ENCODE assay signal across 26 cellular contexts in the genomic region with DNA sequence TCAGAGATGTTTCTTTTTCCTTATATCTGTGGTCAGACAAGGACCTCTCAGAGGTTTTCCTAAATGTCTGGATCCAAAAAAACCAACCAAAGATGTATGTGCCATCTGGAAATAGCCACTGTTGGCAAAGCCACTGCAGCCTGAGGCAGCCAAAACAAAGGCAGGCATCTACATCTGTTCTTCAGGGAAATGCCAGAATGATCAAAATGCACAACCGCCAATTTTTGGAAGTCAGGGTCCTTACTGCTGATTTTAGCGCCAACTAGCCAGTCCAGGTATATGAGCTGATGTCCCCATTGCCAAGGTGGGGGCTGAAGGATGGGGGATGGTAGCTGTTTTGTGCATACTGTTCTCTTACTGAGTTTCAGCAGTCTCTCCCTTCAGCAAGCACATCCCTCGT. TPM values are rescaled to one million over a fixed set of nuclear protein-coding genes. Genes with fewer than 3 reads are reported as not detected.
A peak's percentile ranks its signal among the peaks of the same experiment; 100 is the strongest.
DNase-seq lines count a peak whose midpoint lies in the region; ATAC-seq, FAIRE-seq and TF ChIP-seq lines count a peak whose summit lies in the region.
"Had no signal": no experiment of that assay in that cellular context is flagged by ENCODE, and none has a peak within 500 bp of the region (broad histone marks: within the 10 kb centered on the region; RNA-seq: fewer than 3 reads in every experiment).

No MANE protein-coding gene starts in this region.

- no peaks in the 10 kb centered on the region for H3K36me3 ChIP-seq in HepG2 (replicated peaks in 1 of 2; ENCODE audit: control insufficient read depth in 1 of 2, insufficient read depth in 2 of 2, low read length in 2 of 2)
- H3K36me3 ChIP-seq: BE2C; BLaER1 treated with 17β-estradiol and CSF1 and Interleukin-3, amounts not matched to agents 10 nM and 100 nM; HAP-1 had no signal

- H3K9me3 Mint-ChIP-seq in immature natural killer cell = peaks cover 0 to 5% (median 1%) of the 10 kb centered on the region in 6 donors
- H3K9me3 Mint-ChIP-seq: HFFc6 had no signal

- H3K4me1 Mint-ChIP-seq in immature natural killer cell = no peaks in the 10 kb centered on the region
- H3K4me1 Mint-ChIP-seq: CD14-positive monocyte; CD8-positive, alpha-beta memory T cell had no signal

- H3K9me3 ChIP-seq in HepG2 (ENCODE audit: low read length) = no peaks in the 10 kb centered on the region
- H3K9me3 ChIP-seq: A549, BE2C, HAP-1 had no signal

- no peak overlapping the region for H3K4me2 ChIP-seq in HepG2 (ENCODE audit: low read depth, low read length)
- H3K4me2 ChIP-seq: A549; BLaER1 treated with 17β-estradiol and CSF1 and Interleukin-3, amounts not matched to agents 10 nM and 100 nM had no signal

- peaks cover 0 to 5% (median 2%) of the 10 kb centered on the region in 3 donors for H3K27me3 Mint-ChIP-seq in immature natural killer cell (ENCODE audit: low read depth in 3 of 3)

- H3K79me2 ChIP-seq in HepG2 (ENCODE audit: insufficient read depth, low read length) = no peaks in the 10 kb centered on the region

- TF ChIP-seq EP300 in HepG2 (IDR thresholded peaks at IDR 0.05; ENCODE audit: low read depth in 2 of 2, low read length in 2 of 2) (no peak), HepG2 (CRISPR knock-in tag; IDR thresholded peaks at IDR 0.05; ENCODE audit: borderline replicate concordance) (no peak)

- H3K4me3 ChIP-seq in HepG2 (replicated peaks in 1 of 3; ENCODE audit: insufficient read depth in 1 of 3, low read depth in 2 of 3, low read length in 3 of 3) = no peak overlapping the region
- H3K4me3 ChIP-seq: A549; BLaER1 treated with 17β-estradiol and CSF1 and Interleukin-3, amounts not matched to agents 10 nM and 100 nM; GM12878; HAP-1 had no signal

- no peaks in the 10 kb centered on the region for H3K4me1 ChIP-seq in HepG2 (ENCODE audit: insufficient read depth, low read length)
- H3K4me1 ChIP-seq: A549; BE2C; BLaER1 treated with 17β-estradiol and CSF1 and Interleukin-3, amounts not matched to agents 10 nM and 100 nM; HAP-1 had no signal

- no peak for TF ChIP-seq POLR2A in HepG2 (IDR thresholded peaks at IDR 0.05; ENCODE audit: insufficient read depth in 1 of 2, low read depth in 2 of 2, low read length in 2 of 2)

- H3K4me3 Mint-ChIP-seq in immature natural killer cell = no peak overlapping the region
- H3K4me3 Mint-ChIP-seq: CD14-positive monocyte; CD4-positive, alpha-beta T cell; CD8-positive, alpha-beta memory T cell; HFFc6 had no signal

- no peak overlapping the region for H3K27ac ChIP-seq in HepG2 (ENCODE audit: extremely low read length, insufficient read depth, low read length)
- H3K27ac ChIP-seq: A549; BLaER1 treated with 17β-estradiol and CSF1 and Interleukin-3, amounts not matched to agents 10 nM and 100 nM had no signal

- H3K9ac ChIP-seq in HepG2 (ENCODE audit: insufficient read depth, low read depth, low read length) = no peak overlapping the region
- H3K9ac ChIP-seq: BLaER1 treated with 17β-estradiol and CSF1 and Interleukin-3, amounts not matched to agents 10 nM and 100 nM had no signal

- H4K20me1 ChIP-seq in HepG2 (ENCODE audit: insufficient read depth, low read length) = no peaks in the 10 kb centered on the region
- H4K20me1 ChIP-seq: BLaER1 treated with 17β-estradiol and CSF1 and Interleukin-3, amounts not matched to agents 10 nM and 100 nM had no signal

- POLR2A ChIA-PET in HepG2 (lab: Yijun Ruan, JAX) = no interaction called here

- intact Hi-C loops in HepG2 (cut with micrococcal nuclease; ENCODE audit: unreplicated experiment) = no loop called here

- H3K36me3 Mint-ChIP-seq in immature natural killer cell = no peaks in the 10 kb centered on the region
- H3K36me3 Mint-ChIP-seq: CD14-positive monocyte; CD8-positive, alpha-beta memory T cell had no signal

- no TSS peak for BruUV-seq in HepG2 (replicated peaks; lab: Mats Ljungman, UMichigan)

- TF ChIP-seq RAD21 in HepG2 (CRISPR knock-in tag; IDR thresholded peaks at IDR 0.05) = no peak

- 18% methylated on average over 3 of the region's 3 CpGs for WGBS in HepG2 (ENCODE audit: low lambda C conversion rate)

- no peak overlapping the region for H2AFZ ChIP-seq in HepG2 (ENCODE audit: low read length)

- H3K27ac Mint-ChIP-seq in immature natural killer cell = no peak overlapping the region
- H3K27ac Mint-ChIP-seq: CD14-positive monocyte; CD4-positive, alpha-beta T cell; CD8-positive, alpha-beta memory T cell; HFFc6 had no signal

- CTCF ChIA-PET in HepG2 (lab: Yijun Ruan, JAX; ENCODE audit: low intra/inter-chr PET ratio, low total read pairs) = no interaction called here

- DNase-seq in NCI-H1694 treated with DMSO at 0.1 percent for 48 hours (lab: John Stamatoyannopoulos, UW) (peak; percentile 32), NCI-H1694 (lab: John Stamatoyannopoulos, UW) (no peak), NCI-H446 (lab: John Stamatoyannopoulos, UW) (peak; percentile 49 to 86), RPMI7951 (ENCODE audit: low read depth) (peak; percentile 31), cerebellum (ENCODE audit: low spot score) (peak; percentile 40), immature natural killer cell (no peak), HepG2 (ENCODE audit: low spot score) (no peak)
- no peak for DNase-seq in activated naive CD4-positive, alpha-beta T cell (lab: John Stamatoyannopoulos, UW)
- DNase-seq: 8988T; ACHN; AML-193; BE2C; CD4-positive, alpha-beta T cell; CD8-positive, alpha-beta memory T cell; DMS153; DND-41; GDM1; GOT3; HFFc6 had no signal

- H3K27me3 ChIP-seq in HepG2 (ENCODE audit: control insufficient read depth in 1 of 2, insufficient read depth in 2 of 2, low read length in 2 of 2) = no peaks in the 10 kb centered on the region
- H3K27me3 ChIP-seq: BE2C; BLaER1 treated with 17β-estradiol and CSF1 and Interleukin-3, amounts not matched to agents 10 nM and 100 nM had no signal

- no peak for ATAC-seq in HepG2
- ATAC-seq: A549, GM12878 had no signal

- FAIRE-seq in HepG2 (lab: Jason Lieb, UNC) = no peak
- FAIRE-seq: A549, D721Med, GM12878, H54 had no signal

- in situ Hi-C loops in HepG2 (cut with HindIII; ENCODE audit: extremely low pct_ligation_motif_present, low pct_unique_long_range_greater_than_20kb) = no loop called here

- TF ChIP-seq CTCF in HepG2 (CRISPR knock-in tag; IDR thresholded peaks at IDR 0.05) = no peak

TF ChIP-seq in HepG2, 621 proteins besides CTCF, POLR2A, EP300 and RAD21:
- TF ChIP-seq MXD4 (CRISPR knock-in tag; IDR thresholded peaks at IDR 0.05) (no peak), PITX1 (CRISPR knock-in tag; IDR thresholded peaks at IDR 0.05) (no peak), ZNF207 (IDR thresholded peaks at IDR 0.05; ENCODE audit: borderline replicate concordance) (no peak), ZSCAN5A (CRISPR knock-in tag; IDR thresholded peaks at IDR 0.05; ENCODE audit: borderline replicate concordance) (no peak), MAFF (IDR thresholded peaks at IDR 0.05; ENCODE audit: low read depth, low read length) (no peak), MXI1 (IDR thresholded peaks at IDR 0.05; ENCODE audit: borderline replicate concordance, low read depth, low read length) (no peak), FOXC1 (CRISPR knock-in tag; IDR thresholded peaks at IDR 0.05; ENCODE audit: borderline replicate concordance) (no peak), JUN (CRISPR knock-in tag; IDR thresholded peaks at IDR 0.05) (no peak), ZNF615 (CRISPR knock-in tag; IDR thresholded peaks at IDR 0.05; ENCODE audit: borderline replicate concordance) (no peak), KLF15 (CRISPR knock-in tag; IDR thresholded peaks at IDR 0.05; ENCODE audit: borderline replicate concordance) (no peak), SKI (IDR thresholded peaks at IDR 0.05; ENCODE audit: partially characterized antibody) (no peak), SIN3B (IDR thresholded peaks at IDR 0.05; ENCODE audit: low read length) (no peak), KDM1A (CRISPR knock-in tag; IDR thresholded peaks at IDR 0.05) (no peak), ZNF7 (CRISPR knock-in tag; IDR thresholded peaks at IDR 0.05) (no peak)
TF ChIP-seq in HepG2: peak in this region for 0.

RNA-seq across cellular contexts. Expression of gene SYT14, which starts 45.9 kb away (rescaled TPM):
- total RNA-seq in RPMI7951 (2014; rRNA removed; shearing (Covaris generic)) = 1.1 and 2.2 TPM in 2 replicates
- total RNA-seq in cerebellum = 49.5 TPM
- polyA plus RNA-seq in immature natural killer cell = not detected
- not detected in 2 replicates for total RNA-seq in HepG2 (2016; rRNA removed; fragmentation: Illumina TruSeq; extraction: Trizol)
- not detected in 2 replicates for total RNA-seq in HepG2 (2016; cell fraction: cytosol; rRNA removed; fragmentation: Illumina TruSeq; extraction: Trizol; ENCODE audit: low read depth)
- not detected in 2 replicates for total RNA-seq in HepG2 (2016; cell fraction: insoluble cytoplasmic fraction; rRNA removed; fragmentation: Illumina TruSeq; extraction: Trizol)
- not detected in 2 replicates for total RNA-seq in HepG2 (2016; cell fraction: membrane; rRNA removed; fragmentation: Illumina TruSeq; extraction: Trizol)
- not detected in 2 replicates for total RNA-seq in HepG2 (2016; cell fraction: nucleus; rRNA removed; fragmentation: Illumina TruSeq; extraction: Trizol)
- not detected in 2 replicates for polyA plus RNA-seq in HepG2 (2011; rRNA removed)
- not detected in 2 replicates for polyA plus RNA-seq in HepG2 (2011; cell fraction: cytosol; rRNA removed)
- polyA plus RNA-seq in HepG2 (2011; cell fraction: nucleus; rRNA removed) = not detected in 2 replicates
- not detected in 2 replicates for polyA plus RNA-seq in HepG2 (2012)
- polyA plus RNA-seq in HepG2 (2016; cell fraction: cytosol; fragmentation: Illumina TruSeq; extraction: Trizol; ENCODE audit: low read depth) = not detected in 2 replicates
- polyA plus RNA-seq in HepG2 (2016; cell fraction: insoluble cytoplasmic fraction; fragmentation: Illumina TruSeq; extraction: Trizol; ENCODE audit: low read depth) = not detected in 2 replicates
- not detected in 2 replicates for polyA plus RNA-seq in HepG2 (2016; cell fraction: membrane; fragmentation: Illumina TruSeq; extraction: Trizol; ENCODE audit: low read depth)
- polyA plus RNA-seq in HepG2 (2016; cell fraction: nucleus; fragmentation: Illumina TruSeq; extraction: Trizol; ENCODE audit: insufficient read depth, low read depth) = not detected in 2 replicates
- not detected in 2 replicates for polyA minus RNA-seq in HepG2 (2011; rRNA and poly(A)+ RNA removed; ENCODE audit: low replicate concordance)
- not detected in 2 replicates for polyA minus RNA-seq in HepG2 (2011; cell fraction: cytosol; rRNA and poly(A)+ RNA removed)
- not detected in 2 replicates for polyA minus RNA-seq in HepG2 (2011; cell fraction: nucleus; rRNA and poly(A)+ RNA removed)
- total RNA-seq: CD4-positive, alpha-beta T cell; CD8-positive, alpha-beta memory T cell; GM12878 had no signal
- polyA plus RNA-seq: CD14-positive monocyte; CD8-positive, alpha-beta memory T cell had no signal

Comparison
In these comparisons a context has a peak if more than half of its experiments do, and no peak if none do; other contexts are left out.
1. DNase-seq: peak in NCI-H1694 treated with DMSO at 0.1 percent for 48 hours (single experiment), NCI-H446 (2 of 2), RPMI7951 (single experiment) and cerebellum (single experiment); none in NCI-H1694 (single experiment), activated naive CD4-positive, alpha-beta T cell (0 of 4), immature natural killer cell (0 of 3) and HepG2 (single experiment).
2. RNA of gene SYT14, which starts 45.9 kb away (total RNA-seq): 49.5 TPM in cerebellum (single experiment); 1.1 to 2.2 TPM in RPMI7951 and not detected in HepG2; every median in the first group is over 10 times any median in the second.